1 cellular context compared by ENCODE assay signal in genomic region chr16:4271176-4272113, GRCh38.
TF ChIP-seq lines count a peak whose summit lies in the region.

No MANE protein-coding gene starts in this region.

TF ChIP-seq in HepG2, 621 proteins besides CTCF, POLR2A, EP300 and RAD21 (continued from another document and continues in another):
- TF ChIP-seq PBX3 (CRISPR knock-in tag; IDR thresholded peaks at IDR 0.05; ENCODE audit: borderline replicate concordance) (peak; percentile 82; the same call in 1 of the 2 replicates), MEIS2 (CRISPR knock-in tag; IDR thresholded peaks at IDR 0.05) (peak; percentile 85), MIXL1 (CRISPR knock-in tag; IDR thresholded peaks at IDR 0.05) (0 out of 2 replicates have a peak, but pooled peaks have one; percentile 34), BRF2 (CRISPR knock-in tag; IDR thresholded peaks at IDR 0.05) (0 out of 2 replicates have a peak, but pooled peaks have one; percentile 64), TOE1 (CRISPR knock-in tag; IDR thresholded peaks at IDR 0.05) (no peak), SETDB1 (CRISPR knock-in tag; IDR thresholded peaks at IDR 0.05; ENCODE audit: borderline replicate concordance) (peak; percentile 60; the same call in 1 of the 2 replicates), NCOA5 (CRISPR knock-in tag; IDR thresholded peaks at IDR 0.05) (no peak), MLX (CRISPR knock-in tag; IDR thresholded peaks at IDR 0.05) (peak; percentile 38; the same call in 1 of the 2 replicates), ZBTB4 (CRISPR knock-in tag; IDR thresholded peaks at IDR 0.05; ENCODE audit: borderline replicate concordance) (peak; percentile 48; the same call in 1 of the 2 replicates), ZNF574 (CRISPR knock-in tag; IDR thresholded peaks at IDR 0.05) (peak; percentile 97), ZNF281 (CRISPR knock-in tag; IDR thresholded peaks at IDR 0.05; ENCODE audit: borderline replicate concordance) (peak; percentile 75), ZNF740 (CRISPR knock-in tag; IDR thresholded peaks at IDR 0.05) (no peak), ATM (IDR thresholded peaks at IDR 0.05; ENCODE audit: borderline replicate concordance) (no peak), CBX2 (IDR thresholded peaks at IDR 0.05; ENCODE audit: low read depth, low read length) (no peak), CBX2 (CRISPR knock-in tag; IDR thresholded peaks at IDR 0.05; ENCODE audit: low read depth) (no peak), KLF11 (CRISPR knock-in tag; IDR thresholded peaks at IDR 0.05) (peak; percentile 88), MEF2D (CRISPR knock-in tag; IDR thresholded peaks at IDR 0.05) (peak; percentile 55; the same call in 1 of the 2 replicates), ZNF639 (CRISPR knock-in tag; conservative IDR thresholded peaks at IDR 0.05) (peak; percentile 54; the same call in 1 of the 2 replicates), ZNF652 (CRISPR knock-in tag; IDR thresholded peaks at IDR 0.05; ENCODE audit: borderline replicate concordance, low read depth) (no peak; the same call in 1 of the 2 replicates), FOXK2 (IDR thresholded peaks at IDR 0.05) (peak; percentile 39; the same call in 1 of the 2 replicates), SOX5 (CRISPR knock-in tag; IDR thresholded peaks at IDR 0.05; ENCODE audit: borderline replicate concordance) (peak; percentile 34; the same call in 1 of the 2 replicates), NFKBIZ (CRISPR knock-in tag; IDR thresholded peaks at IDR 0.05) (peak; percentile 45; the same call in 1 of the 2 replicates), HNF1A (IDR thresholded peaks at IDR 0.05; ENCODE audit: low read depth) (no peak), HNF1A (CRISPR knock-in tag; IDR thresholded peaks at IDR 0.05; ENCODE audit: borderline replicate concordance) (no peak; the same call in 1 of the 2 replicates), ZBTB7B (CRISPR knock-in tag; IDR thresholded peaks at IDR 0.05) (peak; percentile 36; the same call in 1 of the 2 replicates), ZFY (CRISPR knock-in tag; IDR thresholded peaks at IDR 0.05) (peak; percentile 99), ATAD3A (CRISPR knock-in tag; IDR thresholded peaks at IDR 0.05) (0 out of 2 replicates have a peak, but pooled peaks have one; percentile 73), KMT2A (CRISPR knock-in tag; IDR thresholded peaks at IDR 0.05) (peak; percentile 62), ARNT (IDR thresholded peaks at IDR 0.05) (no peak), SALL2 (CRISPR knock-in tag; IDR thresholded peaks at IDR 0.05) (no peak), BHLHE40 (IDR thresholded peaks at IDR 0.05; ENCODE audit: low read length) (peak; percentile 28; the same call in 1 of the 2 replicates), CSRNP2 (CRISPR knock-in tag; conservative IDR thresholded peaks at IDR 0.05; ENCODE audit: low read depth) (no peak), MLLT10 (CRISPR knock-in tag; IDR thresholded peaks at IDR 0.05) (no peak), GTF2F1 (IDR thresholded peaks at IDR 0.05; ENCODE audit: low read length) (no peak), RAD51 (IDR thresholded peaks at IDR 0.05; ENCODE audit: borderline replicate concordance) (no peak), SP2 (CRISPR knock-in tag; IDR thresholded peaks at IDR 0.05) (no peak), ZNF7 (CRISPR knock-in tag; IDR thresholded peaks at IDR 0.05) (peak; percentile 16; the same call in 1 of the 2 replicates), NR2C2 (CRISPR knock-in tag; IDR thresholded peaks at IDR 0.05; ENCODE audit: borderline replicate concordance) (peak; percentile 85), NR3C1 (CRISPR knock-in tag; IDR thresholded peaks at IDR 0.05) (no peak)
